13 cellular contexts compared by ENCODE assay signal in the genomic region with DNA sequence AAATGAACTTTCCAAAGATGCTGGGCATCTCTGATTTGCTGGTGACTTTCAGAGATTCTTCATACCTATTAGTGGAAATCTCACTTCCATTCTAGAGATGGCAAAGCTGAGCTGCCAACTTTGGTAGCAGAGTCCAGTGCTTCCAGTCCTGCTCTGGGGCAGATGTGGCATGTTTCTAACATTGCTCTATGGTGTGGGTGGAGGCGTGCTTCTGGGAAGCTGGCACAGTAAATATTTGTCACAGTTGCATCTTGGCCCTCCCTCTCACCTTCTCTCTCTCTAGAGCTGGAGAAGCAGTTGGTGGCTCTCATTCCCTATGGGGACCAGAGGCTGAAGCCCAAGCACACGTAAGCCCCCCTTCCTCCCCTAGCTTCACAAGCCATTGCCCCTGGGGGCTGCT. TPM values are rescaled to one million over a fixed set of nuclear protein-coding genes. Genes with fewer than 3 reads are reported as not detected.
DNase-seq lines count a peak whose midpoint lies in the region; ATAC-seq and TF ChIP-seq lines count a peak whose summit lies in the region.
"Had no signal": no experiment of that assay in that cellular context is flagged by ENCODE, and none has a peak within 500 bp of the region (broad histone marks: within the 10 kb centered on the region; RNA-seq: fewer than 3 reads in every experiment).

No MANE protein-coding gene starts in this region.

- CTCF ChIA-PET in MCF 10A (lab: Yijun Ruan, JAX), result no interaction called here

- H3K4me3 Mint-ChIP-seq in MCF 10A (ENCODE audit: unreplicated experiment), result no peak overlapping the region
- peak overlapping the region; percentile 97 for H3K4me3 Mint-ChIP-seq in activated T-helper 1 cell treated with anti-CD3 and anti-CD28 coated beads, Interleukin-12 subunit alpha, Interleukin-12 subunit beta, Interleukin-2, Interleukin-4 antibody, amounts not matched to agents 30 ng/mL and 10 ng/mL and 1 ng/mL, durations not matched to agents 14 hours and 24 hours and 36 hours

- H3K9ac ChIP-seq in subcutaneous abdominal adipose tissue (ENCODE audit: low read length in 5 of 5), result no peak overlapping the region

- no peaks in the 10 kb centered on the region for H3K27me3 ChIP-seq in breast epithelium
- H3K27me3 ChIP-seq in right lobe of liver, result no peaks in the 10 kb centered on the region
- H3K27me3 ChIP-seq in subcutaneous abdominal adipose tissue (ENCODE audit: control insufficient read depth in 5 of 5, insufficient read depth in 4 of 5, low read length in 5 of 5), result no peaks in the 10 kb centered on the region
- H3K27me3 ChIP-seq: ovary had no signal

- peaks cover 72% of the 10 kb centered on the region for H3K36me3 Mint-ChIP-seq in MCF 10A (ENCODE audit: insufficient read depth, unreplicated experiment)
- peaks cover 22% of the 10 kb centered on the region for H3K36me3 Mint-ChIP-seq in activated T-helper 1 cell treated with anti-CD3 and anti-CD28 coated beads, Interleukin-12 subunit alpha, Interleukin-12 subunit beta, Interleukin-2, Interleukin-4 antibody, amounts not matched to agents 30 ng/mL and 10 ng/mL and 1 ng/mL, durations not matched to agents 14 hours and 24 hours and 36 hours (ENCODE audit: low read depth)

- WGBS in right lobe of liver (ENCODE audit: insufficient coverage, low coverage, low lambda C conversion rate, missing lambda C conversion rate), result no CpG with 5 or more reads among the region's 2 CpGs

- BruUV-seq in MCF 10A (replicated peaks; lab: Mats Ljungman, UMichigan), result no TSS peak

- DNase-seq in breast epithelium (ENCODE audit: low spot score in 2 of 2) (no peak), MCF 10A (ENCODE audit: unreplicated experiment) (no peak), right lobe of liver (peak in 2 of 3 donors; percentile 56 to 57), occipital lobe (lab: John Stamatoyannopoulos, UW) (no peak)
- no peak for DNase-seq in activated T-helper 1 cell treated with anti-CD3 and anti-CD28 coated beads, Interleukin-12 subunit alpha, Interleukin-12 subunit beta, Interleukin-2, Interleukin-4 antibody, amounts not matched to agents 30 ng/mL and 10 ng/mL and 1 ng/mL, durations not matched to agents 14 hours and 24 hours and 36 hours (ENCODE audit: low spot score)
- no peak for DNase-seq in activated CD8-positive, alpha-beta memory T cell treated with anti-CD3 and anti-CD28 coated beads, Interleukin-2, amount 50 U/mL, for 4 hours
- DNase-seq: activated T-cell treated with anti-CD3 and anti-CD28 coated beads for 4 hours; mammary epithelial cell; NK-92 treated with Interleukin-12 subunit alpha and Interleukin-12 subunit beta, amount 100 ng/mL, for 24 hours; ovary; trophoblast cell had no signal

- POLR2A ChIA-PET in MCF 10A (lab: Yijun Ruan, JAX), result interaction anchor here (0.7 to 1.7 kb wide), 3 partner anchors 10 to 20 kb away, joined by 3 to 4 read pairs (median 4); no protein-coding TSS in a partner anchor

- H3K4me1 ChIP-seq in breast epithelium (peaks cover 0 to 7% of the 10 kb centered on the region in 2 donors), right lobe of liver (peaks cover 0 to 59% (median 25%) of the 10 kb centered on the region in 4 donors), subcutaneous abdominal adipose tissue (ENCODE audit: control insufficient read depth in 5 of 5, insufficient read depth in 5 of 5, low read length in 5 of 5) (peaks cover 5 to 31% (median 20%) of the 10 kb centered on the region in 5 donors)

- peak; percentile 35 to 72 (median 60) for ATAC-seq in right lobe of liver
- ATAC-seq in GM21723 (IDR thresholded peaks at IDR 0.05; ENCODE audit: unreplicated experiment), result no peak

- no peak overlapping the region for H3K4me3 ChIP-seq in breast epithelium
- peak overlapping the region in 1 of 3 donors; percentile 0 for H3K4me3 ChIP-seq in right lobe of liver
- peak overlapping the region in 3 of 5 donors; percentile 23 to 85 (median 81) for H3K4me3 ChIP-seq in subcutaneous abdominal adipose tissue (ENCODE audit: low read depth in 1 of 5, low read length in 5 of 5)
- H3K4me3 ChIP-seq: ovary had no signal

- H3K27ac Mint-ChIP-seq in MCF 10A (ENCODE audit: low read depth, unreplicated experiment), result no peak overlapping the region
- peak overlapping the region; percentile 42 for H3K27ac Mint-ChIP-seq in activated T-helper 1 cell treated with anti-CD3 and anti-CD28 coated beads, Interleukin-12 subunit alpha, Interleukin-12 subunit beta, Interleukin-2, Interleukin-4 antibody, amounts not matched to agents 30 ng/mL and 10 ng/mL and 1 ng/mL, durations not matched to agents 14 hours and 24 hours and 36 hours

- no peaks in the 10 kb centered on the region for H3K27me3 Mint-ChIP-seq in MCF 10A (ENCODE audit: insufficient read depth, unreplicated experiment)
- H3K27me3 Mint-ChIP-seq in activated T-helper 1 cell treated with anti-CD3 and anti-CD28 coated beads, Interleukin-12 subunit alpha, Interleukin-12 subunit beta, Interleukin-2, Interleukin-4 antibody, amounts not matched to agents 30 ng/mL and 10 ng/mL and 1 ng/mL, durations not matched to agents 14 hours and 24 hours and 36 hours (ENCODE audit: insufficient read depth), result no peaks in the 10 kb centered on the region

- H3K4me1 Mint-ChIP-seq in MCF 10A (ENCODE audit: insufficient read depth, unreplicated experiment), result peaks cover 8% of the 10 kb centered on the region
- peaks cover 49% of the 10 kb centered on the region for H3K4me1 Mint-ChIP-seq in activated T-helper 1 cell treated with anti-CD3 and anti-CD28 coated beads, Interleukin-12 subunit alpha, Interleukin-12 subunit beta, Interleukin-2, Interleukin-4 antibody, amounts not matched to agents 30 ng/mL and 10 ng/mL and 1 ng/mL, durations not matched to agents 14 hours and 24 hours and 36 hours (ENCODE audit: low read depth)

- no peaks in the 10 kb centered on the region for H3K9me3 Mint-ChIP-seq in MCF 10A (ENCODE audit: unreplicated experiment)
- H3K9me3 Mint-ChIP-seq in activated T-helper 1 cell treated with anti-CD3 and anti-CD28 coated beads, Interleukin-12 subunit alpha, Interleukin-12 subunit beta, Interleukin-2, Interleukin-4 antibody, amounts not matched to agents 30 ng/mL and 10 ng/mL and 1 ng/mL, durations not matched to agents 14 hours and 24 hours and 36 hours, result no peaks in the 10 kb centered on the region

- TF ChIP-seq CTCF in breast epithelium (IDR thresholded peaks at IDR 0.05), result no peak
- no peak for TF ChIP-seq CTCF in MCF 10A (IDR thresholded peaks at IDR 0.05; ENCODE audit: unreplicated experiment)
- TF ChIP-seq CTCF in right lobe of liver (IDR thresholded peaks at IDR 0.05), result no peak

- intact Hi-C loops in breast epithelium (cut with DNase I; ENCODE audit: low total_unique reads), result no loop called here
- intact Hi-C loops in MCF 10A (cut with micrococcal nuclease), result loop anchor here (5.0 kb wide), 1 partner anchor 191 kb away; the partner anchor contains the start of gene VAT1
- intact Hi-C loops in activated T-helper 1 cell treated with anti-CD3 and anti-CD28 coated beads, Interleukin-12 subunit alpha, Interleukin-12 subunit beta, Interleukin-2, Interleukin-4 antibody, amounts not matched to agents 30 ng/mL and 10 ng/mL and 1 ng/mL, durations not matched to agents 14 hours and 24 hours and 36 hours (cut with micrococcal nuclease), result loop anchor here (5.0 kb wide), 1 partner anchor 191 kb away; the partner anchor contains the start of gene VAT1
- intact Hi-C loops in right lobe of liver (cut with DNase I), result no loop called here

- H3K9me3 ChIP-seq in breast epithelium, result no peaks in the 10 kb centered on the region
- no peaks in the 10 kb centered on the region for H3K9me3 ChIP-seq in right lobe of liver
- no peaks in the 10 kb centered on the region for H3K9me3 ChIP-seq in subcutaneous abdominal adipose tissue (ENCODE audit: control insufficient read depth in 5 of 5, low read length in 5 of 5)
- H3K9me3 ChIP-seq: ovary had no signal

- peak overlapping the region; percentile 40 to 62 for H3K27ac ChIP-seq in breast epithelium
- peak overlapping the region in 2 of 3 donors; percentile 34 to 68 for H3K27ac ChIP-seq in right lobe of liver
- no peak overlapping the region for H3K27ac ChIP-seq in subcutaneous abdominal adipose tissue (ENCODE audit: low read depth, low read length)
- H3K27ac ChIP-seq: ovary had no signal

- no peak for TF ChIP-seq POLR2A in breast epithelium (IDR thresholded peaks at IDR 0.05)
- TF ChIP-seq POLR2A in right lobe of liver (IDR thresholded peaks at IDR 0.05), result peak; percentile 37

- no peaks in the 10 kb centered on the region for H3K36me3 ChIP-seq in breast epithelium
- H3K36me3 ChIP-seq in right lobe of liver, result peaks cover 0 to 30% (median 7%) of the 10 kb centered on the region in 4 donors
- peaks cover 9 to 48% (median 32%) of the 10 kb centered on the region in 5 donors for H3K36me3 ChIP-seq in subcutaneous abdominal adipose tissue (ENCODE audit: control insufficient read depth in 5 of 5, insufficient read depth in 5 of 5, low read length in 5 of 5)
- H3K36me3 ChIP-seq: ovary had no signal

RNA-seq across cellular contexts. Expression of gene TMEM106A, which starts 1.9 kb away (rescaled TPM):
- total RNA-seq in breast epithelium (1 to 10 TPM; 5.9 to 9.1 (median 7.9) TPM), MCF 10A (2022) (2.1 and 2.2 TPM in 2 replicates), right lobe of liver (1 to 10 TPM; 3.1 to 8.4 (median 4.5) TPM), occipital lobe (0.62 TPM)
- 18.2 and 19.1 TPM in 2 replicates for total RNA-seq in activated T-helper 1 cell treated with anti-CD3 and anti-CD28 coated beads, Interleukin-12 subunit alpha, Interleukin-12 subunit beta, Interleukin-2, Interleukin-4 antibody, amounts not matched to agents 30 ng/mL and 10 ng/mL and 1 ng/mL, durations not matched to agents 14 hours and 24 hours and 36 hours

RNA-seq across cellular contexts. Expression of gene CCDC200, which starts 14.9 kb away (rescaled TPM):
- total RNA-seq in breast epithelium, result not detected
- not detected in 2 replicates for total RNA-seq in MCF 10A (2022)
- 0.32 and 0.47 TPM in 2 replicates for total RNA-seq in activated T-helper 1 cell treated with anti-CD3 and anti-CD28 coated beads, Interleukin-12 subunit alpha, Interleukin-12 subunit beta, Interleukin-2, Interleukin-4 antibody, amounts not matched to agents 30 ng/mL and 10 ng/mL and 1 ng/mL, durations not matched to agents 14 hours and 24 hours and 36 hours
- total RNA-seq in right lobe of liver, result not detected
- not detected for total RNA-seq in occipital lobe
- total RNA-seq: mammary epithelial cell had no signal

RNA-seq across cellular contexts. Expression of gene RNU2-1, which starts 20.2 kb away (rescaled TPM):
- total RNA-seq in breast epithelium (not detected), MCF 10A (2022) (4,245 and 4,277 TPM in 2 replicates), right lobe of liver (1,000 to 10,000 TPM in 3 of 6 experiments, 100 to 1,000 TPM in 1, not detected in 2; 626 to 4,576 (median 3,287) TPM), occipital lobe (not detected)
- 5,029 and 6,685 TPM in 2 replicates for total RNA-seq in activated T-helper 1 cell treated with anti-CD3 and anti-CD28 coated beads, Interleukin-12 subunit alpha, Interleukin-12 subunit beta, Interleukin-2, Interleukin-4 antibody, amounts not matched to agents 30 ng/mL and 10 ng/mL and 1 ng/mL, durations not matched to agents 14 hours and 24 hours and 36 hours

RNA-seq across cellular contexts. Expression of gene NBR1, which starts 42.5 kb away (rescaled TPM):
- total RNA-seq in breast epithelium (100 to 1,000 TPM in 1 of 3 donors, 10 to 100 TPM in 2; 90.1 to 131 (median 92.1) TPM), MCF 10A (2022) (105 and 106 TPM in 2 replicates), right lobe of liver (10 to 100 TPM; 34.7 to 71.0 (median 49.2) TPM), occipital lobe (64.3 TPM)
- 53.4 and 56.1 TPM in 2 replicates for total RNA-seq in activated T-helper 1 cell treated with anti-CD3 and anti-CD28 coated beads, Interleukin-12 subunit alpha, Interleukin-12 subunit beta, Interleukin-2, Interleukin-4 antibody, amounts not matched to agents 30 ng/mL and 10 ng/mL and 1 ng/mL, durations not matched to agents 14 hours and 24 hours and 36 hours

Comparison
In these comparisons a context has a peak if more than half of its experiments do, and no peak if none do; other contexts are left out.
1. intact Hi-C loops: an anchor here in MCF 10A (5.0 kb wide) and activated T-helper 1 cell treated with anti-CD3 and anti-CD28 coated beads, Interleukin-12 subunit alpha, Interleukin-12 subunit beta, Interleukin-2, Interleukin-4 antibody, amounts not matched to agents 30 ng/mL and 10 ng/mL and 1 ng/mL, durations not matched to agents 14 hours and 24 hours and 36 hours (5.0 kb wide); none called in breast epithelium and right lobe of liver.
2. DNase-seq: peak in right lobe of liver (2 of 3); none in breast epithelium (0 of 2), MCF 10A (single experiment), activated T-helper 1 cell treated with anti-CD3 and anti-CD28 coated beads, Interleukin-12 subunit alpha, Interleukin-12 subunit beta, Interleukin-2, Interleukin-4 antibody, amounts not matched to agents 30 ng/mL and 10 ng/mL and 1 ng/mL, durations not matched to agents 14 hours and 24 hours and 36 hours (single experiment), occipital lobe (single experiment) and activated CD8-positive, alpha-beta memory T cell treated with anti-CD3 and anti-CD28 coated beads, Interleukin-2, amount 50 U/mL, for 4 hours (single experiment).
3. H3K4me3 ChIP-seq: peak in subcutaneous abdominal adipose tissue (3 of 5); none in breast epithelium (0 of 3).